8 cellular contexts compared by ENCODE assay signal in the genomic region with DNA sequence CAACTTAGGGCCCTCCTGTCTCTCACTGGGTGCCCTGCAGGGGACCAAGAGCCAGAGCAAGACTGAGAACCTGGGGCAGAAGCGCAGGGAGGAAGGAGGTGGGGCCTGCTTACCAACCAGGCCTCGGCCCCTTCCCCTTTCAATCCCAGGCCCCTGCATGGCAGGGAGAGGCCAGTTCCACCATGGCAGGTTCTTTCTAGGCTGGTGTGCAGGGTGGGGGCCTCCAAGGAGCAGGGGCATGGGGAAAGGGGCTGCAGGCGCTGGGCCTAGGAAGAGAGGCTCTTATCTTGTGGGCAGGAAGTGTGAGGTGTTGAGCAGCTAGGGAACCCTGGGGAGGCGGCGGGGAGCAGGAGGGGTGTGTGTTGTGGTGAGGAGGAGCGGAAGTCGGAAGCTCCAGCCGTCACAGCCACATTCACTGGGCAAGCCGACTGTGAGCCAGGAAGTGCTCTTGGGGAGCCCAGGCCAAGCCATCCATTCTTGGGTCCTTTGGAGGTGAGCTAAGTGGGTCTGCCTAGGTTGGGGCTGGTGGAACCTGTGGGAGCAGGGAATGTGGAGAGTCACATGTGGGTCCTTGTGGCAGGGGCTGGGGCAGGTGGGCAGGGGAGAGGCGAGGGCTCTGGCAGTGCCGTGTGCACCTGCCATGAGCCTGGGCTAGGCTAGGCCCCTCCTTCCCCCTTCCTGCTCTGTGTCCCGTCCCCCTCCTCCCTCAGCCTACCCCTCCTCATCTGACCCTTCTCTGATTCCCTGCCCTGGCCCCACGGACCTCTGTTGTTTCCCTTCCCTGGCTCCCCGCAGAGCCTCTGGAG. TPM values are rescaled to one million over a fixed set of nuclear protein-coding genes. Genes with fewer than 3 reads are reported as not detected.
DNase-seq lines count a peak whose midpoint lies in the region; ATAC-seq and TF ChIP-seq lines count a peak whose summit lies in the region.

A gene (plus strand): TSS at position 409 of the 806 bp plus-strand sequence. CDS start 8,486 bp downstream, outside the sequence.

- peaks cover 65% of the 10 kb centered on the region for H3K4me1 Mint-ChIP-seq in T-helper 2 cell treated with Interferon-gamma antibody and Interleukin-4, amounts not matched to agents 5 μg/mL and 100 μg/mL, for 36 hours (ENCODE audit: low read depth)
- H3K4me1 Mint-ChIP-seq in naive thymus-derived CD8-positive, alpha-beta T cell: peaks cover 49 to 84% (median 79%) of the 10 kb centered on the region in 4 donors

- ATAC-seq in HG03280 (IDR thresholded peaks at IDR 0.05; ENCODE audit: unreplicated experiment): peak; percentile 83
- peak; percentile 79 to 85 for ATAC-seq in naive thymus-derived CD8-positive, alpha-beta T cell

- H3K4me3 Mint-ChIP-seq in T-helper 2 cell treated with Interferon-gamma antibody and Interleukin-4, amounts not matched to agents 5 μg/mL and 100 μg/mL, for 36 hours: peak within 1 kb of the TSS; percentile 89
- H3K4me3 Mint-ChIP-seq in naive thymus-derived CD8-positive, alpha-beta T cell: peak within 1 kb of the TSS; percentile 81 to 96 (median 94)

- peaks cover 62% of the 10 kb centered on the region for H3K36me3 Mint-ChIP-seq in T-helper 2 cell treated with Interferon-gamma antibody and Interleukin-4, amounts not matched to agents 5 μg/mL and 100 μg/mL, for 36 hours (ENCODE audit: low read depth)
- H3K36me3 Mint-ChIP-seq in naive thymus-derived CD8-positive, alpha-beta T cell: peaks cover 0 to 25% (median 6%) of the 10 kb centered on the region in 3 donors

- no peaks in the 10 kb centered on the region for H3K27me3 ChIP-seq in testis

- intact Hi-C loops in testis (cut with DNase I; ENCODE audit: low total_unique reads): no loop called here

- H3K36me3 ChIP-seq in testis (ENCODE audit: low read depth, missing control alignments): no peaks in the 10 kb centered on the region

- DNase-seq in T-helper 2 cell treated with Interferon-gamma antibody and Interleukin-4, amounts not matched to agents 5 μg/mL and 100 μg/mL, for 36 hours (ENCODE audit: low spot score): peak; percentile 91
- DNase-seq in amniotic epithelial cell (ENCODE audit: low read depth) (peak; percentile 17), testis (peak; percentile 33), NCI-H1048 (lab: John Stamatoyannopoulos, UW) (no peak), NCI-H2081 treated with DMSO at 0.1 percent for 48 hours (lab: John Stamatoyannopoulos, UW) (no peak)
- peak; percentile 57 to 93 (median 86) for DNase-seq in naive thymus-derived CD8-positive, alpha-beta T cell

- WGBS in testis, 2 donors: 78 to 79% methylated on average over 14 of the region's 14 CpGs

- no peak within 1 kb of the TSS for H3K27ac ChIP-seq in testis

- no peaks in the 10 kb centered on the region for H3K4me1 ChIP-seq in testis

- POLR2A ChIA-PET in naive thymus-derived CD8-positive, alpha-beta T cell (lab: Charles Lee): interaction anchor here (0.9 to 19.8 kb wide), 13 partner anchors 8 to 216 kb away, joined by 3 to 318 read pairs (median 6); no protein-coding TSS in a partner anchor

- TF ChIP-seq POLR2A in GM19193 (IDR thresholded peaks at IDR 0.05; ENCODE audit: extremely low read depth, insufficient read depth, insufficient read length) (peak; percentile 94), testis (IDR thresholded peaks at IDR 0.05) (no peak)

- H3K9me3 Mint-ChIP-seq in T-helper 2 cell treated with Interferon-gamma antibody and Interleukin-4, amounts not matched to agents 5 μg/mL and 100 μg/mL, for 36 hours: peaks cover 5% of the 10 kb centered on the region
- H3K9me3 Mint-ChIP-seq in naive thymus-derived CD8-positive, alpha-beta T cell: peaks cover 0 to 2% (median 0%) of the 10 kb centered on the region in 9 donors

- peak within 1 kb of the TSS; percentile 93 for H3K27ac Mint-ChIP-seq in T-helper 2 cell treated with Interferon-gamma antibody and Interleukin-4, amounts not matched to agents 5 μg/mL and 100 μg/mL, for 36 hours
- peak within 1 kb of the TSS; percentile 84 to 97 (median 94) for H3K27ac Mint-ChIP-seq in naive thymus-derived CD8-positive, alpha-beta T cell

- no peaks in the 10 kb centered on the region for H3K9me3 ChIP-seq in testis

- no peaks in the 10 kb centered on the region for H3K27me3 Mint-ChIP-seq in T-helper 2 cell treated with Interferon-gamma antibody and Interleukin-4, amounts not matched to agents 5 μg/mL and 100 μg/mL, for 36 hours (ENCODE audit: low read depth)
- H3K27me3 Mint-ChIP-seq in naive thymus-derived CD8-positive, alpha-beta T cell: peaks cover 0 to 2% (median 0%) of the 10 kb centered on the region in 5 donors

- no peak for TF ChIP-seq CTCF in testis (IDR thresholded peaks at IDR 0.05)

- no peak within 1 kb of the TSS for H3K4me3 ChIP-seq in testis

RNA-seq across cellular contexts. Expression of the gene that starts here (rescaled TPM):
- 100 to 1,000 TPM; 118 to 124 TPM for total RNA-seq in naive thymus-derived CD8-positive, alpha-beta T cell
- 10 to 100 TPM; 22.8 to 44.1 (median 29.9) TPM for polyA plus RNA-seq in naive thymus-derived CD8-positive, alpha-beta T cell
- total RNA-seq in testis: 10 to 100 TPM; 18.7 to 35.9 TPM
- 22.8 TPM for polyA plus RNA-seq in testis (ENCODE audit: insufficient read depth, low read depth, low replicate concordance)

Comparison
In these comparisons a context has a peak if more than half of its experiments do, and no peak if none do; other contexts are left out.
1. DNase-seq: peak in T-helper 2 cell treated with Interferon-gamma antibody and Interleukin-4, amounts not matched to agents 5 μg/mL and 100 μg/mL, for 36 hours (single experiment), amniotic epithelial cell (single experiment), naive thymus-derived CD8-positive, alpha-beta T cell (10 of 10) and testis (single experiment); none in NCI-H1048 (single experiment) and NCI-H2081 treated with DMSO at 0.1 percent for 48 hours (single experiment).